In the genomic region with DNA sequence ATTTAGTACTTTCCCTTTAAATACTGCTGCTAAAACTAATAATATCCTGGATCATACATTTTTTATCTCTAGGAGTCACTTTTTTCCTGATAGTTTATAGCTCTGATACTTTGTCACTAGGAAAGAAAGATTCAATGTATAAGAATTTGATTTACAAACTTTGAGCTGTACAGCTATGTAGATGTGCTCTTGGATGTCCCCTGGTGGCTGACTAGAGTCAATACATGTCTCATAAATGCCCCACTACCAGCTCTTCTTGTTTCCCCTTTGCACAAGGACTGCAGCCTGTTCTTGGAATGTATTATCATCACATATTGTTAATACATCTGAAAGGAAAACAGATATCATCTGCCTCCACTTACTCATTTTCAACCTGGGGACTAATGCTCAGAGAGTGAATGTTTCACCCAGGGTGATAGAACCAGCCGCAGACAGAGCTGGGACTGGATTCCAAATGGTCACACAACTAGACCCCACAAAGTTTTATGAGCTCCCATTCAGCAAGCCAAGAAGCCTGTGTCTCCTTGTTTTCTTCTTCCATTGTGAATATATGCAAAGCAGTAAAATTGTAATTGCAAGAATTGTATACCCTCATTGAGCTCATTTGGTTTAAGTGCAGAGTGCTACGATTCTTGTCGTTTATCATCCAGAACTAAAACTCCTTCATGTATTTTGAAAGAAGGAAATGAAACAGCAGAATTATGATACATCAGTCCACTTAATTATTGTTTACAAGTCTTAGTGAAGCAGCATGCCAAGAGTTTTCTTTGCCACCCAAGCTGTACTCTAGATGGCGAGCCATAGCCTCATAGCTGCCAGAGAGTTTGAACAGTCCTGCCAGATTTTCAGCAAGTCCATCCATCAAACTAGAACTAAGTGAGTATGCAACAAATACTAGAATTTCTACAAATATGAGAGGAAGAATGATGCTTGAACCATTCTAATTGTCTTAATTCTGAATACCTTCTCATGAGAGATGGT, we compare ENCODE assay signal across 1 cellular context.
TF ChIP-seq lines count a peak whose summit lies in the region.

No MANE protein-coding gene starts in this region.

TF ChIP-seq in WTC11, 78 proteins besides CTCF, POLR2A, EP300 and RAD21 (continued from another document):
- TF ChIP-seq, protein P1, sequence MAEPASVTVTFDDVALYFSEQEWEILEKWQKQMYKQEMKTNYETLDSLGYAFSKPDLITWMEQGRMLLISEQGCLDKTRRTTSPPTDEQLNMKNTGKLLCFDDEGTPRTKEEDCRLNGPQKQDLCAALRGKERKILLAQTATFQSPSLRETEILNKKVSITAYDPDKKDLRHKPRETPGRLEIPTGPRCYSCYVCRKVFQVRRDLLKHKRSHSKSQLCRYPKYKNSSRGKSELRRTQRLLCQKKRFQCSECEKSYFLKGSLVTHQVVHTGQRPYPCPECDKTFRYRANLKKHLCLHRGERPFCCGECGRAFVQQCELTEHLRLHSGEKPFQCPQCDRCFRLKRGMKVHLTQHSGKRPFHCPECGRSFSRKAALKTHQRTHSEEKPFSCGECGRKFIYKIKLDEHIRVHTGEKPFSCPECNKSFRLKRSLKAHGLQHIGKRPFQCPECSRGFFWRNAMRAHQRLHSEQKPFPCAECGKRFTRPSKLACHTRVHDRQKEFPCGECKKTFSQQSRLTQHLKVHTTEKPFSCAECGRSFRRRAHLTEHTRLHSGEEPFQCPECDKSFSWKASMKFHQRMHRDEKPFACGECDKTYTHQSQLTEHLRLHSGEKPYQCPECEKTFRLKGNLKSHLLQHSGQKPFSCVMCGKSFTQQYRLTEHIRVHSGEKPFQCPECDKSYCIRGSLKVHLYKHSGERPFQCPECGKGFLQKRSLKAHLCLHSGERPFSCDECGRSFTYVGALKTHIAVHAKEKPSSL (CRISPR knock-in tag; conservative IDR thresholded peaks at IDR 0.05) = no peak
- TF ChIP-seq ZNF219 (CRISPR knock-in tag; IDR thresholded peaks at IDR 0.05; ENCODE audit: borderline replicate concordance) = no peak
